ENCODE assay signal across 8 cellular contexts in genomic region chr19:58513694-58514563, GRCh38. TPM values are rescaled to one million over a fixed set of nuclear protein-coding genes. Genes with fewer than 3 reads are reported as not detected.
DNase-seq lines count a peak whose midpoint lies in the region; ATAC-seq and TF ChIP-seq lines count a peak whose summit lies in the region.

No MANE protein-coding gene starts in this region.

- H3K27me3 ChIP-seq in prostate gland (replicated peaks; ENCODE audit: insufficient read depth) (no peaks in the 10 kb centered on the region), upper lobe of right lung (no peaks in the 10 kb centered on the region)

- TF ChIP-seq CTCF in prostate gland (IDR thresholded peaks at IDR 0.05) (peak; percentile 90 to 98 (median 96)), upper lobe of right lung (IDR thresholded peaks at IDR 0.05) (peak; percentile 92)

- peaks cover 0 to 15% of the 10 kb centered on the region in 2 donors for H3K36me3 ChIP-seq in prostate gland
- peaks cover 20% of the 10 kb centered on the region for H3K36me3 ChIP-seq in upper lobe of right lung

- H3K4me3 ChIP-seq in prostate gland (peak overlapping the region; percentile 27 to 41), upper lobe of right lung (peak overlapping the region; percentile 44)

- H3K27ac ChIP-seq in prostate gland (peak overlapping the region; percentile 78), upper lobe of right lung (peak overlapping the region; percentile 66)

- ATAC-seq in left ventricle myocardium superior (peak; percentile 92), upper lobe of right lung (peak; percentile 95)

- DNase-seq in ELF-1 (ENCODE audit: low read depth, low spot score) (peak; percentile 94), HCEC 1CT (peak; percentile 64), NCI-H1105 (lab: John Stamatoyannopoulos, UW) (peak; percentile 88), T follicular helper cell (ENCODE audit: low read depth) (peak; percentile 90), amniotic stem cell (lab: John Stamatoyannopoulos, UW) (peak; percentile 1), left ventricle myocardium superior (peak; percentile 96), prostate gland (ENCODE audit: low spot score) (peak; percentile 80), upper lobe of right lung (peak; percentile 97)

- no peak for TF ChIP-seq POLR2A in prostate gland (IDR thresholded peaks at IDR 0.05)

- 17% methylated on average over 59 of the region's 66 CpGs for WGBS in prostate gland

- H3K4me1 ChIP-seq in prostate gland (replicated peaks), result peaks cover 10% of the 10 kb centered on the region
- peaks cover 25% of the 10 kb centered on the region for H3K4me1 ChIP-seq in upper lobe of right lung

- no peaks in the 10 kb centered on the region for H3K9me3 ChIP-seq in prostate gland
- no peaks in the 10 kb centered on the region for H3K9me3 ChIP-seq in upper lobe of right lung

- intact Hi-C loops in left ventricle myocardium superior (cut with micrococcal nuclease), result no loop called here
- intact Hi-C loops in prostate gland (cut with DNase I), result no loop called here
- intact Hi-C loops in upper lobe of right lung (cut with DNase I), result no loop called here

RNA-seq across cellular contexts. Expression of gene SLC27A5, which starts 2.1 kb away (rescaled TPM):
- 4.3 TPM for total RNA-seq in left ventricle myocardium superior
- total RNA-seq in prostate gland, result 10 to 100 TPM in 1 of 2 donors, 1 to 10 TPM in 1; 6.6 to 20.7 TPM
- 4.7 TPM for total RNA-seq in upper lobe of right lung

RNA-seq across cellular contexts. Expression of gene ZBTB45, which starts 5.7 kb away (rescaled TPM):
- total RNA-seq in left ventricle myocardium superior, result 10.4 TPM
- 10 to 100 TPM; 22.0 to 24.0 TPM for total RNA-seq in prostate gland
- total RNA-seq in upper lobe of right lung, result 14.1 TPM

RNA-seq across cellular contexts. Expression of gene TRIM28, which starts 29.9 kb away (rescaled TPM):
- 152 TPM for total RNA-seq in left ventricle myocardium superior
- total RNA-seq in prostate gland, result 100 to 1,000 TPM; 237 to 374 TPM
- 199 TPM for total RNA-seq in upper lobe of right lung

RNA-seq across cellular contexts. Expression of gene ZNF446, which starts 37.8 kb away (rescaled TPM):
- 4.6 TPM for total RNA-seq in left ventricle myocardium superior
- 10 to 100 TPM; 37.8 to 38.0 TPM for total RNA-seq in prostate gland
- 8.8 TPM for total RNA-seq in upper lobe of right lung

RNA-seq across cellular contexts. Expression of gene CHMP2A, which starts 41.0 kb away (rescaled TPM):
- total RNA-seq in left ventricle myocardium superior (134 TPM), prostate gland (100 to 1,000 TPM; 102 to 126 TPM), upper lobe of right lung (96.5 TPM)

Comparison
In these comparisons a context has a peak if more than half of its experiments do, and no peak if none do; other contexts are left out.
1. Peak in every context shown above with its lines: DNase-seq, ATAC-seq, H3K4me3 ChIP-seq and H3K27ac ChIP-seq.
2. DNase-seq: peak in every context shown above with its lines; median percentile 97 in upper lobe of right lung; 96 in left ventricle myocardium superior; 94 in ELF-1; 90 in T follicular helper cell; 88 in NCI-H1105; 80 in prostate gland; 64 in HCEC 1CT; 1 in amniotic stem cell.